Comparison of ENCODE assay signal across 31 cellular contexts in the genomic region with DNA sequence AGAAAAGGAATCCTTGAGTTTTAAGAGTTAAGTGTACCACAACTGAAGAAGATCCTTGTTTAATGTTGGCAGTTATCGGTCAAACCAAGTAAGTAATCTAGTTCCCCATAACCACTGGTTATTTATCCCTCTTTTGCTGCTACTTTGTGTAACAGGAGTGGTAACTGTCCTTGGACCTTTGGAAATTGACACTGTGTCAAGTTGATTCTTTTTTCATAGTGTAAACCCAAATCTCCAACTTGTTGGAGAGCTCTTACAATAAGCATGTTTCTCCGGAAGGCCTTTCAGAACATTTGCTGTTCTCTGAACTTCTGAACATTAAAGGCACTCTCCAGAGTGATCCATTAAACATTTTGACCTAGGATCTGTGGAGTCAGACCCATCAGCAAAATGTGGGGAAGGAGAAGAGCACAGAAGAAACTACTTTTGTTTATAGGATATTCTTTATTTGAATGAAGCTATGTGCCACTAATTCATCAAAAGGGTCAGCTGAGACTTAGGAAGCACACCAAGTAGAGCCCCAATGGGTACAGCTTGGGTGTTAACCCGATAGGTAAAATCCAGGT. TPM values are rescaled to one million over a fixed set of nuclear protein-coding genes. Genes with fewer than 3 reads are reported as not detected.
DNase-seq lines count a peak whose midpoint lies in the region; ATAC-seq and TF ChIP-seq lines count a peak whose summit lies in the region.
"Had no signal": no experiment of that assay in that cellular context is flagged by ENCODE, and none has a peak within 500 bp of the region (broad histone marks: within the 10 kb centered on the region; RNA-seq: fewer than 3 reads in every experiment).

No MANE protein-coding gene starts in this region.

- no peak for DNase-seq in stimulated activated CD4-positive, alpha-beta T cell treated with anti-CD3 and anti-CD28 coated beads, Interleukin-12 subunit alpha, Interleukin-12 subunit beta, amount 100 ng/mL, for 4 hours
- DNase-seq: activated CD4-positive, alpha-beta memory T cell treated with anti-CD3 and anti-CD28 coated beads, Interleukin-2, amount 10 ng/mL, durations not matched to agents 7 days and 5 days; activated CD8-positive, alpha-beta memory T cell treated with anti-CD3 and anti-CD28 coated beads, Interleukin-2, amount 50 U/mL, for 4 hours; activated naive CD4-positive, alpha-beta T cell treated with anti-CD3 and anti-CD28 coated beads, Interleukin-2, amount 10 ng/mL, durations not matched to agents 7 days and 5 days; anterior cingulate cortex; COR-L47; DMS79; endodermal cell; GDM1; head of caudate nucleus; islet precursor cell; left ventricle myocardium superior; naive B cell; NCI-H146; NCI-H2107; NCI-H345; NCI-H748 treated with DMSO at 0.1 percent for 48 hours; nucleus accumbens; stimulated activated naive CD4-positive, alpha-beta T cell; uterus had no signal

- H3K9me3 ChIP-seq in HEK293 (ENCODE audit: control insufficient read depth, insufficient read depth, low read depth, low read length), result no peaks in the 10 kb centered on the region
- no peaks in the 10 kb centered on the region for H3K9me3 ChIP-seq in liver (ENCODE audit: control insufficient read depth in 4 of 4, low read length in 3 of 4)
- no peaks in the 10 kb centered on the region for H3K9me3 ChIP-seq in subcutaneous abdominal adipose tissue (ENCODE audit: control insufficient read depth in 5 of 5, low read length in 5 of 5)
- H3K9me3 ChIP-seq: suprapubic skin, uterus had no signal

- no peak for TF ChIP-seq RAD21 in liver (IDR thresholded peaks at IDR 0.05)

- POLR2A ChIA-PET in HEK293 (lab: Yijun Ruan, JAX), result interaction anchor here (0.6 kb wide), 1 partner anchor 39 kb away, joined by 3 read pairs; no protein-coding TSS in a partner anchor

- H3K4me3 ChIP-seq in HEK293 (ENCODE audit: low read depth, low read length) (no peak overlapping the region), liver (ENCODE audit: low read depth in 1 of 3, low read length in 3 of 3) (no peak overlapping the region), subcutaneous abdominal adipose tissue (ENCODE audit: low read depth in 1 of 5, low read length in 5 of 5) (no peak overlapping the region)
- H3K4me3 ChIP-seq: cardiac muscle cell, suprapubic skin, uterus had no signal

- H3K36me3 ChIP-seq in HEK293 (ENCODE audit: control insufficient read depth in 2 of 2, insufficient read depth in 1 of 2, low read length in 2 of 2) (peaks cover 0 to 27% of the 10 kb centered on the region in 2 experiments; a peak in 1 of 3 replicates), liver (ENCODE audit: control insufficient read depth in 4 of 4, insufficient read depth in 3 of 4, low read depth in 1 of 4, low read length in 3 of 4) (no peaks in the 10 kb centered on the region), subcutaneous abdominal adipose tissue (ENCODE audit: control insufficient read depth in 5 of 5, insufficient read depth in 5 of 5, low read length in 5 of 5) (peaks cover 0 to 5% (median 3%) of the 10 kb centered on the region in 5 donors)
- H3K36me3 ChIP-seq: suprapubic skin, uterus had no signal

- H3K9ac ChIP-seq in liver (ENCODE audit: low read depth in 1 of 2, low read length in 2 of 2) (no peak overlapping the region), subcutaneous abdominal adipose tissue (ENCODE audit: low read length in 5 of 5) (no peak overlapping the region)

- 66% methylated on average over 3 of the region's 3 CpGs for WGBS in liver

- no peak overlapping the region for H3K27ac ChIP-seq in HEK293 (ENCODE audit: extremely low read depth, low read depth, low read length)
- peak overlapping the region; percentile 53 for H3K27ac ChIP-seq in angular gyrus (ENCODE audit: low read depth, low read length)
- peak overlapping the region in 1 of 2 donors; percentile 6 for H3K27ac ChIP-seq in liver (ENCODE audit: low read depth in 1 of 2, low read length in 2 of 2)
- H3K27ac ChIP-seq in subcutaneous abdominal adipose tissue (ENCODE audit: low read depth, low read length), result peak overlapping the region; percentile 43
- H3K27ac ChIP-seq: C4-2B, cardiac muscle cell, suprapubic skin, uterus had no signal

- ATAC-seq in GM21526 (IDR thresholded peaks at IDR 0.05; ENCODE audit: low FRiP score, unreplicated experiment) (no peak), GM18517 (IDR thresholded peaks at IDR 0.05; ENCODE audit: unreplicated experiment) (no peak)
- ATAC-seq: esophagus mucosa, HCT116, left ventricle myocardium superior had no signal

- H3K4me1 ChIP-seq in HEK293 (ENCODE audit: control insufficient read depth, insufficient read depth, low read length) (0 out of 2 replicates have a peak, but pooled peaks cover 3% of the 10 kb centered on the region), liver (ENCODE audit: control insufficient read depth in 4 of 4, insufficient read depth in 4 of 4, low read length in 3 of 4) (peaks cover 4 to 64% (median 54%) of the 10 kb centered on the region in 4 donors), subcutaneous abdominal adipose tissue (ENCODE audit: control insufficient read depth in 5 of 5, insufficient read depth in 5 of 5, low read length in 5 of 5) (peaks cover 30 to 66% (median 56%) of the 10 kb centered on the region in 5 donors)
- H3K4me1 ChIP-seq: uterus had no signal

- CTCF ChIA-PET in HEK293 (lab: Yijun Ruan, JAX), result interaction anchor here (0.6 to 12.6 kb wide), 5 partner anchors 117 to 984 kb away, joined by 3 to 522 read pairs (median 4); no protein-coding TSS in a partner anchor

- H3K27me3 ChIP-seq in liver (ENCODE audit: control insufficient read depth in 4 of 4, insufficient read depth in 4 of 4, low read length in 3 of 4) (no peaks in the 10 kb centered on the region), subcutaneous abdominal adipose tissue (ENCODE audit: control insufficient read depth in 5 of 5, insufficient read depth in 4 of 5, low read length in 5 of 5) (no peaks in the 10 kb centered on the region)
- H3K27me3 ChIP-seq: cardiac muscle cell, suprapubic skin, uterus had no signal

- no peak for TF ChIP-seq CTCF in HEK293 (tag by site-specific recombination; IDR thresholded peaks at IDR 0.05)
- no peak for TF ChIP-seq CTCF in liver (IDR thresholded peaks at IDR 0.05; ENCODE audit: low read depth, low read length, missing input control)

TF ChIP-seq in HEK293, 187 proteins besides CTCF, POLR2A, EP300 and RAD21:
- TF ChIP-seq ZNF558 (tag by site-specific recombination; IDR thresholded peaks at IDR 0.05), result peak; percentile 98
- TF ChIP-seq, protein P1, sequence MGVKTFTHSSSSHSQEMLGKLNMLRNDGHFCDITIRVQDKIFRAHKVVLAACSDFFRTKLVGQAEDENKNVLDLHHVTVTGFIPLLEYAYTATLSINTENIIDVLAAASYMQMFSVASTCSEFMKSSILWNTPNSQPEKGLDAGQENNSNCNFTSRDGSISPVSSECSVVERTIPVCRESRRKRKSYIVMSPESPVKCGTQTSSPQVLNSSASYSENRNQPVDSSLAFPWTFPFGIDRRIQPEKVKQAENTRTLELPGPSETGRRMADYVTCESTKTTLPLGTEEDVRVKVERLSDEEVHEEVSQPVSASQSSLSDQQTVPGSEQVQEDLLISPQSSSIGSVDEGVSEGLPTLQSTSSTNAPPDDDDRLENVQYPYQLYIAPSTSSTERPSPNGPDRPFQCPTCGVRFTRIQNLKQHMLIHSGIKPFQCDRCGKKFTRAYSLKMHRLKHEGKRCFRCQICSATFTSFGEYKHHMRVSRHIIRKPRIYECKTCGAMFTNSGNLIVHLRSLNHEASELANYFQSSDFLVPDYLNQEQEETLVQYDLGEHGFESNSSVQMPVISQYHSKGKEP (tag by site-specific recombination; IDR thresholded peaks at IDR 0.05), result no peak
TF ChIP-seq in HEK293: peak in this region for 1.

TF ChIP-seq in liver, 16 proteins besides CTCF, POLR2A, EP300 and RAD21:
- TF ChIP-seq HNF4A (conservative IDR thresholded peaks at IDR 0.05) (peak; percentile 34 to 51), FOXA2 (IDR thresholded peaks at IDR 0.05) (peak; percentile 14), GABPA (IDR thresholded peaks at IDR 0.05 in 1 of 2, conservative IDR thresholded peaks at IDR 0.05 in 1 of 2) (no peak), JUND (IDR thresholded peaks at IDR 0.05) (no peak)

RNA-seq across cellular contexts. Expression of a gene that starts 3.9 kb away (rescaled TPM):
- 10 to 100 TPM; 27.1 to 40.7 TPM for total RNA-seq in liver
- polyA plus RNA-seq in liver, result 10 to 100 TPM; 24.9 to 33.5 TPM

RNA-seq across cellular contexts. Expression of a gene that starts 46.0 kb away (rescaled TPM):
- total RNA-seq in liver, result 10 to 100 TPM; 20.5 to 22.8 TPM
- 1 to 10 TPM; 5.8 to 6.0 TPM for polyA plus RNA-seq in liver
